10 cellular contexts compared by ENCODE assay signal in the genomic region with DNA sequence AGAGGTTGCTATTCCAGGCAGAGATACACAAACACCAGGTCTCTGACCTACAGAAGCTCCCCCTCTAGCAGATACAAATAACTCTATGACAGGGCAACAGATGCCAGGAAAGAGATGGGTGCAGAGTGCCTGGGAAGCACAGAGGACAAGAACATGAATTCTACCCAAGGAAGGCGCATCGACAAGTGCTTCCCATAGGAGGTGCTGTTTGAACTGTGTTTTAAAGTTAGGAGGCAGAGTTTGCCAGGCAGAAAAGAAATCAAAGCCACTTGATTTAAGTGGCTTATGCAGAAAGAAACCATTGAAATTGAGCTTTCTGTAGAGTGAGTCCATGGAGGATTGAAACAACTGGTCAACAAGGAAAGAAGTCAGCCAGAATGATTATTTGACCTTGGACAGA. TPM values are rescaled to one million over a fixed set of nuclear protein-coding genes. Genes with fewer than 3 reads are reported as not detected.
A peak's percentile ranks its signal among the peaks of the same experiment; 100 is the strongest.
DNase-seq lines count a peak whose midpoint lies in the region; ATAC-seq and TF ChIP-seq lines count a peak whose summit lies in the region.
"Had no signal": no experiment of that assay in that cellular context is flagged by ENCODE, and none has a peak within 500 bp of the region (broad histone marks: within the 10 kb centered on the region; RNA-seq: fewer than 3 reads in every experiment).

No MANE protein-coding gene starts in this region.

- H3K27me3 ChIP-seq in PC-3 (ENCODE audit: low read length) (no peaks in the 10 kb centered on the region), hepatocyte (no peaks in the 10 kb centered on the region)

- intact Hi-C loops in PC-3 (cut with micrococcal nuclease): no loop called here

- POLR2A ChIA-PET in PC-3 (lab: Charles Lee; ENCODE audit: unreplicated experiment): no interaction called here

- H3K4me1 ChIP-seq in PC-3 (ENCODE audit: insufficient read depth, low read length): peaks cover 13% of the 10 kb centered on the region
- H3K4me1 ChIP-seq in hepatocyte (ENCODE audit: insufficient read depth): no peaks in the 10 kb centered on the region

- TF ChIP-seq CTCF in AG09309 (IDR thresholded peaks at IDR 0.05; ENCODE audit: control insufficient read depth, insufficient read depth, low read depth, low read length, missing control alignments): peak; percentile 27
- peak; percentile 54; the same call in 2 of the 3 replicates for TF ChIP-seq CTCF in GM12872 (IDR thresholded peaks at IDR 0.05; ENCODE audit: insufficient read depth, low read depth, low read length)
- peak; percentile 98 for TF ChIP-seq CTCF in PC-3 (conservative IDR thresholded peaks at IDR 0.05; ENCODE audit: low read depth, low read length)
- peak; percentile 16 for TF ChIP-seq CTCF in hepatocyte (IDR thresholded peaks at IDR 0.05; ENCODE audit: poor library complexity)

- H3K4me3 ChIP-seq in AG09309 (ENCODE audit: control insufficient read depth, low read depth, low read length): no peak overlapping the region
- H3K4me3 ChIP-seq in PC-3 (ENCODE audit: low read length): no peak overlapping the region
- no peak overlapping the region for H3K4me3 ChIP-seq in hepatocyte

- BruUV-seq in PC-3 (replicated peaks; lab: Mats Ljungman, UMichigan): no TSS peak

- H3K4me2 ChIP-seq in PC-3 (ENCODE audit: low read length) (no peak overlapping the region), hepatocyte (no peak overlapping the region)

- H3K9me2 ChIP-seq in PC-3 (replicated peaks; ENCODE audit: low read length): no peaks in the 10 kb centered on the region
- H3K9me2 ChIP-seq in hepatocyte (replicated peaks; ENCODE audit: insufficient read depth): no peaks in the 10 kb centered on the region

- CTCF ChIA-PET in PC-3 (lab: Charles Lee): interaction anchor here (0.7 to 1.1 kb wide), 2 partner anchors 233 to 238 kb away, joined by 3 to 5 read pairs; no protein-coding TSS in a partner anchor

- no peaks in the 10 kb centered on the region for H3F3A ChIP-seq in PC-3 (ENCODE audit: low read length, unreplicated experiment)

- H3K36me3 ChIP-seq in PC-3 (ENCODE audit: low read depth, low read length) (no peaks in the 10 kb centered on the region; the same call in 1 of the 2 replicates), hepatocyte (replicated peaks; ENCODE audit: insufficient read depth, low read depth) (no peaks in the 10 kb centered on the region)

- 51% methylated on average over 2 of the region's 2 CpGs for WGBS in hepatocyte (ENCODE audit: low lambda C conversion rate, missing lambda C conversion rate)

- no peak overlapping the region for H3K27ac ChIP-seq in PC-3 (ENCODE audit: low read length)
- H3K27ac ChIP-seq in hepatocyte: no peak overlapping the region

- ATAC-seq in PC-3 (peak; percentile 16; the same call in 1 of the 2 replicates), HG02870 (IDR thresholded peaks at IDR 0.05; ENCODE audit: unreplicated experiment) (no peak)

- H3K9me3 ChIP-seq in PC-3 (ENCODE audit: low read length): peaks cover 11% of the 10 kb centered on the region
- H3K9me3 ChIP-seq in hepatocyte (ENCODE audit: low read depth): no peaks in the 10 kb centered on the region

- no peaks in the 10 kb centered on the region for H3K79me2 ChIP-seq in PC-3 (ENCODE audit: low read length)
- no peaks in the 10 kb centered on the region for H3K79me2 ChIP-seq in hepatocyte

- no peak overlapping the region for H3K9ac ChIP-seq in PC-3 (ENCODE audit: low read length)

- H4K20me1 ChIP-seq in PC-3 (ENCODE audit: low read length): no peaks in the 10 kb centered on the region
- no peaks in the 10 kb centered on the region for H4K20me1 ChIP-seq in hepatocyte (ENCODE audit: insufficient read depth, poor library complexity, severe bottlenecking)

- DNase-seq in AG09309 (ENCODE audit: low read depth) (no peak), PC-3 (peak; percentile 86), hepatocyte (ENCODE audit: low spot score) (no peak), NCI-H1105 (lab: John Stamatoyannopoulos, UW) (no peak), COR-L47 (lab: John Stamatoyannopoulos, UW) (no peak), globus pallidus (ENCODE audit: low spot score) (no peak)
- DNase-seq: activated gamma-delta T cell, SHP77 had no signal

- no peak overlapping the region for H2AFZ ChIP-seq in PC-3 (ENCODE audit: low read length)
- H2AFZ ChIP-seq in hepatocyte: no peak overlapping the region

RNA-seq across cellular contexts. Expression of a gene that starts 35.3 kb away (rescaled TPM):
- total RNA-seq in PC-3 (2014; rRNA removed) (2.7 and 2.8 TPM in 2 replicates), hepatocyte (7.8 and 11.5 TPM in 2 replicates)
- 10.4 and 16.1 TPM in 2 replicates for polyA plus RNA-seq in hepatocyte

RNA-seq across cellular contexts. Expression of a gene that starts 46.9 kb away (rescaled TPM):
- total RNA-seq in PC-3 (2014; rRNA removed) (107 and 129 TPM in 2 replicates), hepatocyte (24.6 and 25.8 TPM in 2 replicates)
- 5.7 and 8.9 TPM in 2 replicates for polyA plus RNA-seq in hepatocyte

Comparison
In these comparisons a context has a peak if more than half of its experiments do, and no peak if none do; other contexts are left out.
1. CTCF ChIP-seq: peak in every context shown above with its lines; median percentile 98 in PC-3; 54 in GM12872; 27 in AG09309; 16 in hepatocyte.